Comparison of ENCODE assay signal across 9 cellular contexts in genomic region chr7:155804431-155804831, GRCh38. TPM values are rescaled to one million over a fixed set of nuclear protein-coding genes. Genes with fewer than 3 reads are reported as not detected.
DNase-seq lines count a peak whose midpoint lies in the region; ATAC-seq and TF ChIP-seq lines count a peak whose summit lies in the region.
"Had no signal": no experiment of that assay in that cellular context is flagged by ENCODE, and none has a peak within 500 bp of the region (broad histone marks: within the 10 kb centered on the region; RNA-seq: fewer than 3 reads in every experiment).

No MANE protein-coding gene starts in this region.

- H2BK20ac ChIP-seq in IMR-90 (ENCODE audit: low read depth, low read length), result no peak overlapping the region

- H4K91ac ChIP-seq in IMR-90 (ENCODE audit: insufficient read depth, low read depth, low read length), result no peak overlapping the region

- ATAC-seq in IMR-90 (ENCODE audit: low read depth), result no peak
- ATAC-seq in effector memory CD8-positive, alpha-beta T cell (replicated peaks), result no peak

- H3K18ac ChIP-seq in IMR-90 (ENCODE audit: low read depth, low read length), result no peak overlapping the region

- H3K4me3 Mint-ChIP-seq in effector memory CD8-positive, alpha-beta T cell, result peak overlapping the region; percentile 50 to 59

- no peak overlapping the region for H3K9ac ChIP-seq in IMR-90 (ENCODE audit: low read depth, low read length)

- H3K23ac ChIP-seq in IMR-90 (ENCODE audit: low read depth, low read length), result no peak overlapping the region

- CTCF ChIA-PET in IMR-90 (lab: Yijun Ruan, JAX), result no interaction called here

- H4K20me1 ChIP-seq in IMR-90 (ENCODE audit: insufficient read depth, low read length), result no peaks in the 10 kb centered on the region

- H2BK15ac ChIP-seq in IMR-90 (ENCODE audit: low read depth, low read length), result no peak overlapping the region

- dilution Hi-C loops in IMR-90 (cut with HindIII; ENCODE audit: low sequenced_read_pairs, unreplicated experiment), result no loop called here

- no peak for TF ChIP-seq POLR2A in IMR-90 (IDR thresholded peaks at IDR 0.05; ENCODE audit: low read depth, low read length)

- TF ChIP-seq RAD21 in IMR-90 (IDR thresholded peaks at IDR 0.05; ENCODE audit: low read length), result no peak

- no peaks in the 10 kb centered on the region for H3K79me1 ChIP-seq in IMR-90 (ENCODE audit: low read depth in 1 of 2, low read length in 2 of 2)

- H2AK9ac ChIP-seq in IMR-90 (replicated peaks; ENCODE audit: low read depth, low read length, poor library complexity), result no peak overlapping the region

- no peak overlapping the region for H3K56ac ChIP-seq in IMR-90 (ENCODE audit: extremely low read depth, insufficient read depth, low read length)

- H3K27ac Mint-ChIP-seq in effector memory CD8-positive, alpha-beta T cell, result no peak overlapping the region
- H3K27ac Mint-ChIP-seq: activated CD4-positive, alpha-beta T cell treated with anti-CD3 and anti-CD28 coated beads, Interleukin-2, amount 10 ng/mL, durations not matched to agents 7 days and 5 days had no signal

- H3K4ac ChIP-seq in IMR-90 (ENCODE audit: low read depth, low read length), result no peak overlapping the region

- 0 out of 2 replicates have a peak overlapping the region, but pooled peaks have one; percentile 46 for H3K4me2 ChIP-seq in IMR-90 (ENCODE audit: low read depth, low read length)

- H3K9me3 ChIP-seq in IMR-90 (ENCODE audit: control insufficient read depth, insufficient read depth, low read length) (no peaks in the 10 kb centered on the region), neuron (ENCODE audit: low read length) (peaks cover 4% of the 10 kb centered on the region)

- no peak overlapping the region for H3K14ac ChIP-seq in IMR-90 (replicated peaks; ENCODE audit: low read depth, low read length)

- H2BK5ac ChIP-seq in IMR-90 (ENCODE audit: low read depth, low read length, poor library complexity, severe bottlenecking), result no peak overlapping the region

- H3K9me3 Mint-ChIP-seq in effector memory CD8-positive, alpha-beta T cell, result no peaks in the 10 kb centered on the region
- H3K9me3 Mint-ChIP-seq: activated CD4-positive, alpha-beta T cell treated with anti-CD3 and anti-CD28 coated beads, Interleukin-2, amount 10 ng/mL, durations not matched to agents 7 days and 5 days had no signal

- peaks cover 3% of the 10 kb centered on the region for H3K36me3 Mint-ChIP-seq in effector memory CD8-positive, alpha-beta T cell (ENCODE audit: insufficient read depth)

- no peak overlapping the region for H3K27ac ChIP-seq in IMR-90 (ENCODE audit: insufficient read depth, low read length)

- H4K5ac ChIP-seq in IMR-90 (ENCODE audit: low read depth, low read length), result no peak overlapping the region

- peaks cover 3 to 14% of the 10 kb centered on the region in 2 donors for H3K4me1 Mint-ChIP-seq in effector memory CD8-positive, alpha-beta T cell (ENCODE audit: low read depth in 2 of 2)

- peaks cover 57 to 73% of the 10 kb centered on the region in 2 donors for H3K27me3 Mint-ChIP-seq in effector memory CD8-positive, alpha-beta T cell

- no peaks in the 10 kb centered on the region for H3K36me3 ChIP-seq in IMR-90 (ENCODE audit: control insufficient read depth, insufficient read depth, low read length)
- H3K36me3 ChIP-seq in neuron (ENCODE audit: insufficient read depth, low read length), result no peaks in the 10 kb centered on the region

- H3K27me3 ChIP-seq in IMR-90 (ENCODE audit: control insufficient read depth, insufficient read depth, low read length), result peaks cover 73% of the 10 kb centered on the region
- peaks cover 54% of the 10 kb centered on the region for H3K27me3 ChIP-seq in neuron (ENCODE audit: insufficient read depth, low read length)

- DNase-seq in DMS79 treated with DMSO at 0.1 percent for 48 hours (lab: John Stamatoyannopoulos, UW) (peak; percentile 47), DMS79 (lab: John Stamatoyannopoulos, UW) (no peak), IMR-90 (no peak), SIG-M5 (lab: John Stamatoyannopoulos, UW) (no peak), COLO829 (ENCODE audit: low spot score) (no peak), germinal center (ENCODE audit: low spot score) (no peak)
- no peak for DNase-seq in effector memory CD8-positive, alpha-beta T cell

- H4K8ac ChIP-seq in IMR-90 (ENCODE audit: low read depth in 2 of 2, low read length in 2 of 2), result no peak overlapping the region

- POLR2A ChIA-PET in IMR-90 (lab: Charles Lee; ENCODE audit: unreplicated experiment), result no interaction called here

- H2AFZ ChIP-seq in IMR-90 (replicated peaks; ENCODE audit: low read length, poor library complexity) (no peak overlapping the region), neuron (ENCODE audit: low read depth, low read length) (peak overlapping the region; percentile 86)

- H2BK120ac ChIP-seq in IMR-90 (ENCODE audit: low read depth, low read length), result no peak overlapping the region

- H2AK5ac ChIP-seq in IMR-90 (ENCODE audit: low read depth, low read length), result no peak overlapping the region

- H3K4me3 ChIP-seq in IMR-90 (ENCODE audit: insufficient read depth, low read depth, low read length) (no peak overlapping the region; the same call in 1 of the 2 replicates), neuron (ENCODE audit: low read length) (peak overlapping the region; percentile 46)

- intact Hi-C loops in IMR-90 (cut with micrococcal nuclease), result loop anchor here (2.0 kb wide), 2 partner anchors 960 to 1012 kb away; no protein-coding TSS in a partner anchor

- in situ Hi-C loops in IMR-90 (cut with MboI; ENCODE audit: low sequenced_read_pairs), result loop anchor here (5.0 to 25.0 kb wide), 2 partner anchors 833 to 1018 kb away; partner anchors contain the start of gene RNF32

- no peaks in the 10 kb centered on the region for H3K9me1 ChIP-seq in IMR-90 (ENCODE audit: insufficient read depth, low read length)

- H3K4me1 ChIP-seq in IMR-90 (ENCODE audit: control insufficient read depth, insufficient read depth, low read length), result peaks cover 5% of the 10 kb centered on the region; the same call in 1 of the 2 replicates
- peaks cover 32% of the 10 kb centered on the region for H3K4me1 ChIP-seq in neuron (ENCODE audit: insufficient read depth, low read length)

- no TSS peak for BruUV-seq in IMR-90 (replicated peaks; lab: Mats Ljungman, UMichigan)

- 0% methylated on average over 4 of the region's 17 CpGs; no CpG with 5 or more reads in 1 of the 2 experiments for WGBS in IMR-90 (ENCODE audit: extremely low coverage in 2 of 2, insufficient read length in 1 of 2), 2 experiments

- no peak for TF ChIP-seq CTCF in IMR-90 (conservative IDR thresholded peaks at IDR 0.05; ENCODE audit: low read depth, low read length)

TF ChIP-seq in IMR-90, 13 proteins besides CTCF, POLR2A, EP300 and RAD21:
- TF ChIP-seq USF2 (IDR thresholded peaks at IDR 0.05; ENCODE audit: low read depth, low read length) (no peak), SMC3 (IDR thresholded peaks at IDR 0.05; ENCODE audit: low read depth, low read length) (no peak), NFE2L2 (IDR thresholded peaks at IDR 0.05; ENCODE audit: low read depth, low read length) (no peak), MXI1 (IDR thresholded peaks at IDR 0.05; ENCODE audit: borderline replicate concordance, low read depth, low read length) (no peak), MAFK (IDR thresholded peaks at IDR 0.05; ENCODE audit: low read depth, low read length) (no peak), RCOR1 (IDR thresholded peaks at IDR 0.05; ENCODE audit: insufficient replicate concordance, low read length) (no peak), CEBPB (IDR thresholded peaks at IDR 0.05; ENCODE audit: low read depth, low read length) (no peak), CHD1 (IDR thresholded peaks at IDR 0.05; ENCODE audit: low read depth, low read length) (no peak), ELK1 (IDR thresholded peaks at IDR 0.05; ENCODE audit: borderline replicate concordance, low read depth, low read length) (no peak), MAZ (IDR thresholded peaks at IDR 0.05; ENCODE audit: borderline replicate concordance, low read depth, low read length) (no peak), FOS (IDR thresholded peaks at IDR 0.05; ENCODE audit: low read depth, low read length) (no peak), RFX5 (IDR thresholded peaks at IDR 0.05; ENCODE audit: low read depth, low read length) (no peak), BHLHE40 (IDR thresholded peaks at IDR 0.05; ENCODE audit: low read depth, low read length) (no peak)

RNA-seq across cellular contexts. Expression of gene SHH, which starts 7.8 kb away (rescaled TPM):
- under 0.01 TPM in 1 of 2 replicates, not detected in the other for total RNA-seq in IMR-90 (2012; rRNA removed)
- 0.03 TPM in 1 of 2 replicates, not detected in the other for polyA plus RNA-seq in IMR-90 (2012; rRNA removed)
- 0.01 and 0.04 TPM in 2 replicates for polyA plus RNA-seq in IMR-90 (2012; cell fraction: cytosol; rRNA removed)
- 0.03 and 0.11 TPM in 2 replicates for polyA plus RNA-seq in IMR-90 (2012; cell fraction: nucleus; rRNA removed; ENCODE audit: low replicate concordance)
- total RNA-seq: activated CD4-positive, alpha-beta T cell treated with anti-CD3 and anti-CD28 coated beads, Interleukin-2, amount 10 ng/mL, durations not matched to agents 7 days and 5 days had no signal
